In the genomic region with DNA sequence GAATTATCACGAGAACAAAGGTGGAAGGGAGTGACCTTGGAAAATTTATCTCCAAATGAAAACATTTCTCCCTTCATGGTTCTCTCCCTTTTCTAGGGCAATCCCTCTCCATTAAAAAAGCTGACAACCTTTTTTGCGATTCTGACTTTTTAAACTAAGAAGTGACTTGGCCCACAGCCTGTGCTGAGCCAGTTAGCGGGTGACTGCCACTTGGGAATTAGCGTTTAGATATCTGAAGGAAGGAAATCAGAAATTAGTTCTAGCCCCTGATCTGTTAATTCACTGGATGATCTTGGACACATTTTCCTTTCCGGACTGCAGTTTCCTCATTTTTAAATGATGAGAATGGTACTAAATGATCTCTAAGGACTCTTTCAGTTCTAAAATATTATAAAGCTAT, we compare ENCODE assay signal across 17 cellular contexts.
"Had no signal": no experiment of that assay in that cellular context is flagged by ENCODE, and none has a peak within 500 bp of the region (broad histone marks: within the 10 kb centered on the region; RNA-seq: fewer than 3 reads in every experiment).

No MANE protein-coding gene starts in this region.

- H3K27ac ChIP-seq: gastrocnemius medialis, neural progenitor cell, parathyroid adenoma, stomach, tibial nerve, upper lobe of left lung had no signal

- H3K79me2 ChIP-seq: parathyroid adenoma had no signal

- H3K4me3 ChIP-seq: gastrocnemius medialis, lung, neural progenitor cell, stomach, tibial nerve, upper lobe of left lung had no signal

- DNase-seq: cortex of kidney; effector memory CD8-positive, alpha-beta T cell; gastrocnemius medialis; head of caudate nucleus; midbrain; naive thymus-derived CD4-positive, alpha-beta T cell; stimulated activated CD4-positive, alpha-beta T cell treated with anti-CD3 and anti-CD28 coated beads, Interleukin-2, amount 100 ng/mL, for 24 hours; stimulated activated CD4-positive, alpha-beta T cell treated with anti-CD3 and anti-CD28 coated beads, Interleukin-4, amount 100 ng/mL, for 24 hours; stimulated activated naive CD4-positive, alpha-beta T cell treated with Interleukin-2 at 50 U/mL for 16 hours; stomach; upper lobe of left lung had no signal

- H3K27me3 ChIP-seq: gastrocnemius medialis, neural progenitor cell, stomach, tibial nerve, upper lobe of left lung had no signal

- H3K9ac ChIP-seq: neural progenitor cell, parathyroid adenoma had no signal

- H2AFZ ChIP-seq: neural progenitor cell, parathyroid adenoma had no signal

- ATAC-seq: effector memory CD8-positive, alpha-beta T cell; gastrocnemius medialis; naive thymus-derived CD4-positive, alpha-beta T cell; sciatic nerve; stimulated activated effector memory CD8-positive, alpha-beta T cell treated with anti-CD3 and anti-CD28 coated beads, Interleukin-12 subunit alpha, Interleukin-12 subunit beta, amount 100 ng/mL, for 72 hours had no signal

- H3K4me1 ChIP-seq: gastrocnemius medialis, parathyroid adenoma, stomach, upper lobe of left lung had no signal

- H3K36me3 ChIP-seq: gastrocnemius medialis, neural progenitor cell, stomach, tibial nerve, upper lobe of left lung had no signal

- H3K4me2 ChIP-seq: neural progenitor cell had no signal

- H3K9me3 ChIP-seq: gastrocnemius medialis, stomach, tibial nerve, upper lobe of left lung had no signal
